In the genomic region with DNA sequence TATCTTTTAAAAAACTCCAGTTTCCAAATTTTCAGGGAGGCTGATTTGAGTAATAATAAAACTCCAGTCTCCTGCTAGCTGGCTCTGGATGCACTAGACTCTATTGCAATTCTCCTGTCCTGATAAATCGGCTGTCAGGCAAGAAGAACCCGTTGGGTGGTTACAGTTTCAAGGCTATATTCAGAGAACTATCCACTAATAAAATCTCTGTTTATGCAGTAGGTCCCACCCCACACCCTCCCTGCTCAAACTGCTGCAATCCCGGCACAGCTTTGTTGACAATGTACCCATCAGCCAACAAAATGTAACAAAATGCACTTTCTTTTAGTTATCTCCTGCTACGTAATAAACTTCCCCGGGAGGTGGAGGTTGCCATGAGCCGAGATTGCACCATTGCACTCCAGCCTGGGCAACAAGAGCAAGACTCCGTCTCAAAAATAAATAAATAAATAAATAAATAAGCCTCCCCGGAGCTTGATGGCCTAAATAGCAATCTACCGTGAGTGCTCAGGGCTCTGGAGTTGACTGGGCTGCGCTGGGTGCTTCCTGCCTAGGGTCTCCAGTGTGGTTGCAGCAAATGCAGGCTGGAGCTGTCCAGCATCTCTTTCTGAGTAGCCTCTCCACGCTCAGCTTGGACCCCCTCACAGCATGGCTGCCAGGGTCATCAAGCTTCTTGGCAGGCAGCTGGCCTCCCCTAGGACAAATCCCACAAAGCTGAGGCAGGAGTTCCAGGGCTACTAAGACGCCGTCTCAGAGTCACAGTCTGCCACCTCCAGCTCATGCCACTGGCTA, we compare ENCODE assay signal across 9 cellular contexts. TPM values are rescaled to one million over a fixed set of nuclear protein-coding genes. Genes with fewer than 3 reads are reported as not detected.
DNase-seq lines count a peak whose midpoint lies in the region; ATAC-seq and TF ChIP-seq lines count a peak whose summit lies in the region.
"Had no signal": no experiment of that assay in that cellular context is flagged by ENCODE, and none has a peak within 500 bp of the region (broad histone marks: within the 10 kb centered on the region; RNA-seq: fewer than 3 reads in every experiment).

No MANE protein-coding gene starts in this region.

- peak overlapping the region; percentile 97 for H3K27ac Mint-ChIP-seq in activated T-helper 2 cell treated with anti-CD3 and anti-CD28 coated beads, Interferon-gamma antibody, Interleukin-2, Interleukin-4, amounts not matched to agents 10 μg/mL and 5 μg/mL and 100 μg/mL, durations not matched to agents 14 hours and 24 hours and 36 hours

- no peak for TF ChIP-seq CTCF in lower lobe of right lung (IDR thresholded peaks at IDR 0.05)
- TF ChIP-seq CTCF in upper lobe of left lung (IDR thresholded peaks at IDR 0.05) = no peak

- TF ChIP-seq EP300 in upper lobe of left lung (IDR thresholded peaks at IDR 0.05) = no peak

- H3K27me3 ChIP-seq in right cardiac atrium (ENCODE audit: control insufficient read depth, insufficient read depth) = no peaks in the 10 kb centered on the region
- H3K27me3 ChIP-seq in lower lobe of right lung (ENCODE audit: low read depth) = peaks cover 22% of the 10 kb centered on the region
- H3K27me3 ChIP-seq in upper lobe of left lung = no peaks in the 10 kb centered on the region

- no peaks in the 10 kb centered on the region for H3K27me3 Mint-ChIP-seq in activated T-helper 2 cell treated with anti-CD3 and anti-CD28 coated beads, Interferon-gamma antibody, Interleukin-2, Interleukin-4, amounts not matched to agents 10 μg/mL and 5 μg/mL and 100 μg/mL, durations not matched to agents 14 hours and 24 hours and 36 hours (ENCODE audit: low read depth)

- H3K27ac ChIP-seq in right cardiac atrium (ENCODE audit: low read length) = no peak overlapping the region
- H3K27ac ChIP-seq in lower lobe of right lung = peak overlapping the region; percentile 6
- peak overlapping the region in 3 of 4 donors; percentile 72 to 77 (median 77) for H3K27ac ChIP-seq in upper lobe of left lung

- no peak overlapping the region for H3K4me3 Mint-ChIP-seq in activated T-helper 2 cell treated with anti-CD3 and anti-CD28 coated beads, Interferon-gamma antibody, Interleukin-2, Interleukin-4, amounts not matched to agents 10 μg/mL and 5 μg/mL and 100 μg/mL, durations not matched to agents 14 hours and 24 hours and 36 hours (ENCODE audit: low read depth)

- H3K9me3 ChIP-seq in right cardiac atrium (ENCODE audit: control insufficient read depth, low read length) (no peaks in the 10 kb centered on the region), lower lobe of right lung (no peaks in the 10 kb centered on the region), upper lobe of left lung (no peaks in the 10 kb centered on the region)

- peaks cover 26% of the 10 kb centered on the region for H3K4me1 Mint-ChIP-seq in activated T-helper 2 cell treated with anti-CD3 and anti-CD28 coated beads, Interferon-gamma antibody, Interleukin-2, Interleukin-4, amounts not matched to agents 10 μg/mL and 5 μg/mL and 100 μg/mL, durations not matched to agents 14 hours and 24 hours and 36 hours (ENCODE audit: low read depth)

- intact Hi-C loops in right cardiac atrium (cut with DNase I) (no loop called here), cardiac septum (cut with DNase I) (no loop called here), lower lobe of right lung (cut with DNase I) (no loop called here)
- intact Hi-C loops in activated T-helper 2 cell treated with anti-CD3 and anti-CD28 coated beads, Interferon-gamma antibody, Interleukin-2, Interleukin-4, amounts not matched to agents 10 μg/mL and 5 μg/mL and 100 μg/mL, durations not matched to agents 14 hours and 24 hours and 36 hours (cut with micrococcal nuclease) = no loop called here

- WGBS in right cardiac atrium = 84% methylated on average over 13 of the region's 13 CpGs
- WGBS in upper lobe of left lung, 2 donors = 87 to 88% methylated on average over 11 to 13 of the region's 13 CpGs

- peaks cover 3% of the 10 kb centered on the region for H3K36me3 Mint-ChIP-seq in activated T-helper 2 cell treated with anti-CD3 and anti-CD28 coated beads, Interferon-gamma antibody, Interleukin-2, Interleukin-4, amounts not matched to agents 10 μg/mL and 5 μg/mL and 100 μg/mL, durations not matched to agents 14 hours and 24 hours and 36 hours (ENCODE audit: low read depth)

- ATAC-seq in right cardiac atrium (no peak), lower lobe of right lung (no peak), upper lobe of left lung (ENCODE audit: low FRiP score in 2 of 2) (no peak), HG02678 (IDR thresholded peaks at IDR 0.05; ENCODE audit: unreplicated experiment) (no peak)

- H3K4me1 ChIP-seq in right cardiac atrium (ENCODE audit: control insufficient read depth, insufficient read depth, low read length) = no peaks in the 10 kb centered on the region
- H3K4me1 ChIP-seq in lower lobe of right lung = no peaks in the 10 kb centered on the region
- H3K4me1 ChIP-seq in upper lobe of left lung = peaks cover 0 to 12% (median 3%) of the 10 kb centered on the region in 4 donors

- H3K36me3 ChIP-seq in lower lobe of right lung (no peaks in the 10 kb centered on the region), upper lobe of left lung (no peaks in the 10 kb centered on the region)

- no peak for TF ChIP-seq POLR2A in upper lobe of left lung (IDR thresholded peaks at IDR 0.05)

- H3K9me3 Mint-ChIP-seq in activated T-helper 2 cell treated with anti-CD3 and anti-CD28 coated beads, Interferon-gamma antibody, Interleukin-2, Interleukin-4, amounts not matched to agents 10 μg/mL and 5 μg/mL and 100 μg/mL, durations not matched to agents 14 hours and 24 hours and 36 hours = no peaks in the 10 kb centered on the region

- DNase-seq in right cardiac atrium (peak in 2 of 3 donors; percentile 12 to 14), cardiac septum (ENCODE audit: low spot score) (no peak), lower lobe of right lung (no peak), upper lobe of left lung (no peak), SHP77 (lab: John Stamatoyannopoulos, UW) (no peak), kidney glomerular epithelial cell (lab: John Stamatoyannopoulos, UW) (no peak)
- DNase-seq in activated T-helper 2 cell treated with anti-CD3 and anti-CD28 coated beads, Interferon-gamma antibody, Interleukin-2, Interleukin-4, amounts not matched to agents 10 μg/mL and 5 μg/mL and 100 μg/mL, durations not matched to agents 14 hours and 24 hours and 36 hours (ENCODE audit: low spot score) = no peak

- H3K4me3 ChIP-seq in right cardiac atrium (ENCODE audit: low read length) (no peak overlapping the region), lower lobe of right lung (peak overlapping the region; percentile 37), upper lobe of left lung (peak overlapping the region in 3 of 4 donors; percentile 37 to 40 (median 40))
- H3K4me3 ChIP-seq: lung had no signal

RNA-seq across cellular contexts. Expression of a gene that starts 43.2 kb away (rescaled TPM):
- total RNA-seq in right cardiac atrium = 10 to 100 TPM; 50.4 to 65.0 (median 54.7) TPM
- 36.4 TPM for polyA plus RNA-seq in right cardiac atrium
- 60.4 TPM for total RNA-seq in cardiac septum
- 66.0 and 67.3 TPM in 2 replicates for total RNA-seq in activated T-helper 2 cell treated with anti-CD3 and anti-CD28 coated beads, Interferon-gamma antibody, Interleukin-2, Interleukin-4, amounts not matched to agents 10 μg/mL and 5 μg/mL and 100 μg/mL, durations not matched to agents 14 hours and 24 hours and 36 hours
- total RNA-seq in lower lobe of right lung = 47.6 TPM
- 10 to 100 TPM; 16.0 to 53.0 (median 44.1) TPM for total RNA-seq in upper lobe of left lung

Comparison
In these comparisons a context has a peak if more than half of its experiments do, and no peak if none do; other contexts are left out.
1. DNase-seq: peak in right cardiac atrium (2 of 3); none in cardiac septum (single experiment), activated T-helper 2 cell treated with anti-CD3 and anti-CD28 coated beads, Interferon-gamma antibody, Interleukin-2, Interleukin-4, amounts not matched to agents 10 μg/mL and 5 μg/mL and 100 μg/mL, durations not matched to agents 14 hours and 24 hours and 36 hours (single experiment), lower lobe of right lung (single experiment), upper lobe of left lung (0 of 2), SHP77 (0 of 2) and kidney glomerular epithelial cell (single experiment).